20 cellular contexts compared by ENCODE assay signal in genomic region chr7:158421394-158421793, GRCh38.
"Had no signal": no experiment of that assay in that cellular context is flagged by ENCODE, and none has a peak within 500 bp of the region (broad histone marks: within the 10 kb centered on the region; RNA-seq: fewer than 3 reads in every experiment).

No MANE protein-coding gene starts in this region.

- H3K27me3 Mint-ChIP-seq: IgD-negative memory B cell had no signal

- DNase-seq: Kasumi-1, MM.1S, NCI-H1092 treated with DMSO at 0.1 percent for 48 hours, NCI-H1436, NCI-H187, NCI-H2029, NCI-H2081 treated with DMSO at 0.1 percent for 48 hours, NCI-H2171, NCI-H226, NCI-H446 treated with DMSO at 0.1 percent for 48 hours, NCI-H510A treated with DMSO at 0.1 percent for 48 hours, NCI-H69, NCI-H774, Right ventricle myocardium superior, RPMI8226, SIG-M5 had no signal

- H3K27ac Mint-ChIP-seq: IgD-negative memory B cell had no signal

- H3K4me1 Mint-ChIP-seq: IgD-negative memory B cell had no signal

- FAIRE-seq: HTR-8/SVneo, K562, RCC 7860 had no signal
